In genomic region chr7:28718523-28718922, GRCh38 we compare ENCODE assay signal across 26 cellular contexts.
A peak's percentile ranks its signal among the peaks of the same experiment; 100 is the strongest.
DNase-seq lines count a peak whose midpoint lies in the region; ATAC-seq, FAIRE-seq and TF ChIP-seq lines count a peak whose summit lies in the region.
"Had no signal": no experiment of that assay in that cellular context is flagged by ENCODE, and none has a peak within 500 bp of the region (broad histone marks: within the 10 kb centered on the region; RNA-seq: fewer than 3 reads in every experiment).

No MANE protein-coding gene starts in this region.

- dilution Hi-C loops in endothelial cell of umbilical vein (cut with MboI; ENCODE audit: extremely low pct_ligation_motif_present, low sequenced_read_pairs) = no loop called here

- H3K4me3 ChIP-seq in left ventricle myocardium inferior (no peak overlapping the region), endothelial cell of umbilical vein (replicated peaks in 1 of 3; ENCODE audit: insufficient read depth in 1 of 3, low read depth in 1 of 3, low read length in 3 of 3) (no peak overlapping the region)
- no peak overlapping the region for H3K4me3 ChIP-seq in effector memory CD4-positive, alpha-beta T cell (ENCODE audit: insufficient read depth, low read depth, low read length, poor library complexity, severe bottlenecking)
- H3K4me3 ChIP-seq: BLaER1 treated with 17β-estradiol and CSF1 and Interleukin-3, amounts not matched to agents 10 nM and 100 nM; GM12878; GM23338; K562; MG63 had no signal

- H3K27me3 ChIP-seq in left ventricle myocardium inferior (ENCODE audit: low read depth) = no peaks in the 10 kb centered on the region
- no peaks in the 10 kb centered on the region for H3K27me3 ChIP-seq in endothelial cell of umbilical vein (ENCODE audit: control insufficient read depth in 2 of 2, insufficient read depth in 2 of 2, low read length in 2 of 2)
- H3K27me3 ChIP-seq in effector memory CD4-positive, alpha-beta T cell (replicated peaks; ENCODE audit: control insufficient read depth, insufficient read depth, low read length, poor library complexity, severe bottlenecking) = no peaks in the 10 kb centered on the region
- H3K27me3 ChIP-seq: BLaER1 treated with 17β-estradiol and CSF1 and Interleukin-3, amounts not matched to agents 10 nM and 100 nM; MG63 had no signal

- intact Hi-C loops in left ventricle myocardium inferior (cut with micrococcal nuclease) (no loop called here), Right ventricle myocardium superior (cut with DNase I) (no loop called here), endothelial cell of umbilical vein (cut with micrococcal nuclease) (no loop called here)

- H3K9me1 ChIP-seq in endothelial cell of umbilical vein (replicated peaks; ENCODE audit: control insufficient read depth, extremely low read depth, insufficient read depth, low read length) = no peaks in the 10 kb centered on the region

- no TSS peak for BruUV-seq in endothelial cell of umbilical vein (replicated peaks; lab: Mats Ljungman, UMichigan)

- DNase-seq in left ventricle myocardium inferior = no peak
- no peak for DNase-seq in Right ventricle myocardium superior
- DNase-seq in endothelial cell of umbilical vein (ENCODE audit: low read depth, low spot score) = no peak
- peak; percentile 62 for DNase-seq in pons (ENCODE audit: low spot score)
- no peak for DNase-seq in effector memory CD4-positive, alpha-beta T cell
- DNase-seq in NCI-H82 (lab: John Stamatoyannopoulos, UW) = no peak
- no peak for DNase-seq in putamen (ENCODE audit: low spot score)
- DNase-seq: ACHN; CD8-positive, alpha-beta T cell; DND-41; HCEC 1CT; MG63; NCI-H1417 treated with DMSO at 0.1 percent for 48 hours; NCI-H187; NCI-H446; NCI-H526; PC-3; SHP77 treated with DMSO at 0.1 percent for 48 hours had no signal

- H2AFZ ChIP-seq in endothelial cell of umbilical vein (ENCODE audit: low read depth, low read length) = no peak overlapping the region
- H2AFZ ChIP-seq: GM23338 had no signal

- H3K79me2 ChIP-seq in endothelial cell of umbilical vein (ENCODE audit: control insufficient read depth, insufficient read depth, low read length) = no peaks in the 10 kb centered on the region

- peak overlapping the region; percentile 28 for H3K27ac ChIP-seq in left ventricle myocardium inferior (replicated peaks)
- no peak overlapping the region for H3K27ac ChIP-seq in endothelial cell of umbilical vein (ENCODE audit: insufficient read depth, low read depth, low read length)
- no peak overlapping the region for H3K27ac ChIP-seq in effector memory CD4-positive, alpha-beta T cell (ENCODE audit: insufficient read depth, low read length, poor library complexity, severe bottlenecking)
- H3K27ac ChIP-seq: 22Rv1; BLaER1 treated with 17β-estradiol and CSF1 and Interleukin-3, amounts not matched to agents 10 nM and 100 nM; HL-60 had no signal

- TF ChIP-seq POLR2A in endothelial cell of umbilical vein (IDR thresholded peaks at IDR 0.05; ENCODE audit: low read depth, low read length) = no peak

- H3K36me3 ChIP-seq in left ventricle myocardium inferior = peaks cover 27% of the 10 kb centered on the region
- peaks cover under 1 to 3% of the 10 kb centered on the region in 2 experiments for H3K36me3 ChIP-seq in endothelial cell of umbilical vein (ENCODE audit: control insufficient read depth in 2 of 2, extremely low read depth in 1 of 2, insufficient read depth in 2 of 2, low read length in 2 of 2)
- no peaks in the 10 kb centered on the region for H3K36me3 ChIP-seq in effector memory CD4-positive, alpha-beta T cell (ENCODE audit: control insufficient read depth, insufficient read depth, low read length)

- FAIRE-seq in endothelial cell of umbilical vein (lab: Jason Lieb, UNC) = peak; percentile 67
- FAIRE-seq: GM12878, HepG2, K562 had no signal

- CTCF ChIA-PET in endothelial cell of umbilical vein (lab: Charles Lee) = no interaction called here

- ATAC-seq in Right ventricle myocardium superior (ENCODE audit: poor library complexity) (no peak), HG02642 (IDR thresholded peaks at IDR 0.05; ENCODE audit: poor library complexity, unreplicated experiment) (no peak)
- ATAC-seq: CD8-positive, alpha-beta T cell; GM12878; GM23338; HepG2; K562; PC-3 had no signal

- H4K20me1 ChIP-seq in endothelial cell of umbilical vein (replicated peaks; ENCODE audit: control insufficient read depth, extremely low read depth, insufficient read depth, low read length) = peaks cover 3% of the 10 kb centered on the region
- H4K20me1 ChIP-seq: BLaER1 treated with 17β-estradiol and CSF1 and Interleukin-3, amounts not matched to agents 10 nM and 100 nM had no signal

- POLR2A ChIA-PET in endothelial cell of umbilical vein (lab: Charles Lee) = no interaction called here

- TF ChIP-seq CTCF in left ventricle myocardium inferior (IDR thresholded peaks at IDR 0.05; ENCODE audit: borderline replicate concordance) (no peak), endothelial cell of umbilical vein (IDR thresholded peaks at IDR 0.05; ENCODE audit: extremely low read depth in 1 of 2, insufficient read depth in 1 of 2, low read depth in 1 of 2, low read length in 2 of 2) (no peak)

- no peaks in the 10 kb centered on the region for H3K9me3 ChIP-seq in left ventricle myocardium inferior (replicated peaks)
- no peaks in the 10 kb centered on the region for H3K9me3 ChIP-seq in endothelial cell of umbilical vein (replicated peaks; ENCODE audit: control insufficient read depth, insufficient read depth, low read length)
- no peaks in the 10 kb centered on the region for H3K9me3 ChIP-seq in effector memory CD4-positive, alpha-beta T cell (ENCODE audit: control insufficient read depth, low read length)
- H3K9me3 ChIP-seq: BLaER1 treated with 17β-estradiol and CSF1 and Interleukin-3, amounts not matched to agents 10 nM and 100 nM; MG63 had no signal

- H3K4me1 ChIP-seq in left ventricle myocardium inferior (peaks cover 18% of the 10 kb centered on the region), endothelial cell of umbilical vein (ENCODE audit: control insufficient read depth, extremely low read depth, insufficient read depth, low read length) (peaks cover 6% of the 10 kb centered on the region)
- no peaks in the 10 kb centered on the region for H3K4me1 ChIP-seq in effector memory CD4-positive, alpha-beta T cell (ENCODE audit: control insufficient read depth, insufficient read depth, low read length, poor library complexity, severe bottlenecking)
- H3K4me1 ChIP-seq: BLaER1 treated with 17β-estradiol and CSF1 and Interleukin-3, amounts not matched to agents 10 nM and 100 nM had no signal

- H3K9ac ChIP-seq in endothelial cell of umbilical vein (replicated peaks; ENCODE audit: extremely low read depth, insufficient read depth, low read length) = no peak overlapping the region
- H3K9ac ChIP-seq: BLaER1 treated with 17β-estradiol and CSF1 and Interleukin-3, amounts not matched to agents 10 nM and 100 nM had no signal

- no peak overlapping the region for H3K4me2 ChIP-seq in endothelial cell of umbilical vein (ENCODE audit: insufficient read depth, low read length)
- H3K4me2 ChIP-seq: BLaER1 treated with 17β-estradiol and CSF1 and Interleukin-3, amounts not matched to agents 10 nM and 100 nM; GM23338 had no signal

TF ChIP-seq in endothelial cell of umbilical vein, 7 proteins besides CTCF, POLR2A, EP300 and RAD21:
- no peak for TF ChIP-seq EZH2 (IDR thresholded peaks at IDR 0.05; ENCODE audit: borderline replicate concordance, low read depth, low read length, severe bottlenecking)
- TF ChIP-seq JUN (IDR thresholded peaks at IDR 0.05; ENCODE audit: borderline replicate concordance, insufficient read depth, insufficient read length, low read depth) = no peak
- TF ChIP-seq, protein P1, sequence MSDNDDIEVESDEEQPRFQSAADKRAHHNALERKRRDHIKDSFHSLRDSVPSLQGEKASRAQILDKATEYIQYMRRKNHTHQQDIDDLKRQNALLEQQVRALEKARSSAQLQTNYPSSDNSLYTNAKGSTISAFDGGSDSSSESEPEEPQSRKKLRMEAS (IDR thresholded peaks at IDR 0.05; ENCODE audit: insufficient read depth, insufficient read length) = no peak
- TF ChIP-seq GATA2 (IDR thresholded peaks at IDR 0.05; ENCODE audit: insufficient read depth, insufficient read length, low read depth, low read length) = no peak
- TF ChIP-seq MYC (IDR thresholded peaks at IDR 0.05; ENCODE audit: low read depth, low read length) = no peak
- no peak for TF ChIP-seq FOS (IDR thresholded peaks at IDR 0.05; ENCODE audit: borderline replicate concordance, insufficient read depth, low read length)
- no peak for TF ChIP-seq POLR2AphosphoS5 (IDR thresholded peaks at IDR 0.05; ENCODE audit: insufficient read depth, low read depth, low read length)
